ENCODE assay signal across 27 cellular contexts in the genomic region with DNA sequence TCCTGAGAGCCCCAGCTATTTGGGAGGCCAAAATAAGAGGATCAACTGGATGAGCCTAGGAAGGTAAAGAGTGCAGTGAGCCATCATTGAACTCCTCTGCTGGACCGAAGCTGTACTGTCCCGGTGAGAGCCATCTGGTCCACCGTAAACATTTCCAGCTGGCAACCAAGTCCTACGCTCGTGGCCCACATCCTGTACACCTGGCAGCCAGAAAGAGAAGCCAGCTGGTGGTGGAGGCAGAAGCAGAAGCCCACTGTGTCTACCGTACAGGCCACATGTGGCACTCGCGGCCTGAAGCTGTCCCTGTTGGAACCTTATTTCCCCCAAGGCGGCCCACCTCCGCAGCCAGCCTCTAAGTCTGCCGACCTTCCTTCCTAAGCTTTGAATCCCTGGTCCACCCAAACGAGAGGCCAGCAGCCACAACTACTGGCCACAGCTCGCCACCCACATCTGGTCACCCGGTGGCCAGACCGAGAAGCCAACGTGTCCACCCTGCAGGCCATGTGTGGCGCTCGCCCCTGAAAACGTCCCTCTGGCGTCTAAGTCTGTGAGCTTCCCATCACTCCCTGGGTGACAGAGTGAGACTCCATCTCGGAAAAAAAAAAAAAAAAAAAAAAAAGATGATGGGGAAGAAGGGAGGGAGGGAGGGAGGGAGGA. TPM values are rescaled to one million over a fixed set of nuclear protein-coding genes. Genes with fewer than 3 reads are reported as not detected.
DNase-seq lines count a peak whose midpoint lies in the region; ATAC-seq and TF ChIP-seq lines count a peak whose summit lies in the region.
"Had no signal": no experiment of that assay in that cellular context is flagged by ENCODE, and none has a peak within 500 bp of the region (broad histone marks: within the 10 kb centered on the region; RNA-seq: fewer than 3 reads in every experiment).

No MANE protein-coding gene starts in this region.

- no peaks in the 10 kb centered on the region for H3K36me3 Mint-ChIP-seq in activated naive CD8-positive, alpha-beta T cell treated with anti-CD3 and anti-CD28 coated beads, Interleukin-2, amount 50 U/mL, for 24 hours (ENCODE audit: low read depth)
- H3K36me3 Mint-ChIP-seq: IgD-negative memory B cell, T-cell had no signal

- H3K4me2 ChIP-seq in BLaER1: peak overlapping the region; percentile 24; the same call in 1 of the 2 replicates
- H3K4me2 ChIP-seq in SK-N-SH: no peak overlapping the region
- H3K4me2 ChIP-seq: A549 had no signal

- H3K4me3 ChIP-seq in BLaER1 (no peak overlapping the region), H7 (ENCODE audit: insufficient read depth, low read depth, low read length) (no peak overlapping the region), SK-N-SH (ENCODE audit: low read depth in 2 of 2, low read length in 1 of 2) (no peak overlapping the region), suprapubic skin (no peak overlapping the region)
- H3K4me3 ChIP-seq: A549, dorsolateral prefrontal cortex, HAP-1, lower lobe of right lung, thyroid gland had no signal

- H3K27me3 Mint-ChIP-seq in activated naive CD8-positive, alpha-beta T cell treated with anti-CD3 and anti-CD28 coated beads, Interleukin-2, amount 50 U/mL, for 24 hours: peaks cover 7% of the 10 kb centered on the region

- no peak overlapping the region for H3K27ac Mint-ChIP-seq in activated naive CD8-positive, alpha-beta T cell treated with anti-CD3 and anti-CD28 coated beads, Interleukin-2, amount 50 U/mL, for 24 hours
- H3K27ac Mint-ChIP-seq: IgD-negative memory B cell, T-cell had no signal

- CTCF ChIA-PET in SK-N-SH (lab: Yijun Ruan, JAX): interaction anchor here (0.7 to 0.8 kb wide), 2 partner anchors 13 to 17 kb away, joined by 3 read pairs; no protein-coding TSS in a partner anchor

- H3K27me3 ChIP-seq in BLaER1: peaks cover 7% of the 10 kb centered on the region; the same call in 1 of the 2 replicates
- H3K27me3 ChIP-seq in H7 (ENCODE audit: control insufficient read depth, insufficient read depth, low read length): no peaks in the 10 kb centered on the region
- no peaks in the 10 kb centered on the region for H3K27me3 ChIP-seq in SK-N-SH (ENCODE audit: insufficient read depth)
- no peaks in the 10 kb centered on the region for H3K27me3 ChIP-seq in suprapubic skin
- H3K27me3 ChIP-seq: thyroid gland had no signal

- intact Hi-C loops in left colon (cut with DNase I, micrococcal nuclease): no loop called here

- TF ChIP-seq EP300 in SK-N-SH (IDR thresholded peaks at IDR 0.05; ENCODE audit: borderline replicate concordance in 1 of 2, low read depth in 1 of 2, low read length in 1 of 2) (no peak), suprapubic skin (IDR thresholded peaks at IDR 0.05) (no peak)

- no peaks in the 10 kb centered on the region for H3K9me2 ChIP-seq in SK-N-SH

- H2AFZ ChIP-seq in SK-N-SH (ENCODE audit: low read depth): no peak overlapping the region

- H4K20me1 ChIP-seq in BLaER1: no peaks in the 10 kb centered on the region
- H4K20me1 ChIP-seq in SK-N-SH (ENCODE audit: insufficient read depth): no peaks in the 10 kb centered on the region

- H3K4me1 ChIP-seq in BLaER1 (peaks cover 16% of the 10 kb centered on the region; the same call in 1 of the 2 replicates), SK-N-SH (ENCODE audit: control insufficient read depth in 1 of 2, insufficient read depth in 2 of 2, low read depth in 1 of 2, low read length in 1 of 2) (no peaks in the 10 kb centered on the region; a peak in 1 of 4 replicates), suprapubic skin (no peaks in the 10 kb centered on the region)
- H3K4me1 ChIP-seq: A549, lower lobe of right lung, thyroid gland had no signal

- no peak overlapping the region for H3K27ac ChIP-seq in BLaER1
- H3K27ac ChIP-seq in SK-N-SH (ENCODE audit: low read depth in 2 of 2, low read length in 1 of 2): no peak overlapping the region
- no peak overlapping the region for H3K27ac ChIP-seq in suprapubic skin
- H3K27ac ChIP-seq: A549, dorsolateral prefrontal cortex, lower lobe of right lung, thyroid gland had no signal

- H3K79me2 ChIP-seq in SK-N-SH (ENCODE audit: insufficient read depth): no peaks in the 10 kb centered on the region

- no peak for TF ChIP-seq POLR2A in suprapubic skin (IDR thresholded peaks at IDR 0.05)

- 72% methylated on average over 20 of the region's 21 CpGs for WGBS in SK-N-SH (ENCODE audit: low lambda C conversion rate)
- 72% methylated on average over 18 of the region's 21 CpGs for WGBS in suprapubic skin

- H3K9me3 ChIP-seq in BLaER1: peaks cover 29% of the 10 kb centered on the region
- H3K9me3 ChIP-seq in SK-N-SH: no peaks in the 10 kb centered on the region
- no peaks in the 10 kb centered on the region for H3K9me3 ChIP-seq in suprapubic skin
- H3K9me3 ChIP-seq: HAP-1, lower lobe of right lung, thyroid gland had no signal

- H3K4me3 Mint-ChIP-seq in activated naive CD8-positive, alpha-beta T cell treated with anti-CD3 and anti-CD28 coated beads, Interleukin-2, amount 50 U/mL, for 24 hours: no peak overlapping the region
- H3K4me3 Mint-ChIP-seq: activated T-cell treated with anti-CD3 and anti-CD28 coated beads, Interleukin-2, amount 50 U/mL, for 4 hours; IgD-negative memory B cell; T-cell had no signal

- no peaks in the 10 kb centered on the region for H3F3A ChIP-seq in SK-N-SH (replicated peaks; ENCODE audit: insufficient read depth)

- H3K4me1 Mint-ChIP-seq in activated naive CD8-positive, alpha-beta T cell treated with anti-CD3 and anti-CD28 coated beads, Interleukin-2, amount 50 U/mL, for 24 hours: peaks cover 4% of the 10 kb centered on the region

- peaks cover 5% of the 10 kb centered on the region for H3K9me3 Mint-ChIP-seq in activated naive CD8-positive, alpha-beta T cell treated with anti-CD3 and anti-CD28 coated beads, Interleukin-2, amount 50 U/mL, for 24 hours
- H3K9me3 Mint-ChIP-seq: activated T-cell treated with anti-CD3 and anti-CD28 coated beads, Interleukin-2, amount 50 U/mL, for 4 hours; T-cell had no signal

- POLR2A ChIA-PET in SK-N-SH (lab: Yijun Ruan, JAX): interaction anchor here (0.7 to 1.1 kb wide), 2 partner anchors 14 to 292 kb away, joined by 3 read pairs; partner anchors contain the start of gene ZNF91

- no peak for TF ChIP-seq CTCF in SK-N-SH (IDR thresholded peaks at IDR 0.05)
- no peak for TF ChIP-seq CTCF in suprapubic skin (IDR thresholded peaks at IDR 0.05)

- peak; percentile 11 for DNase-seq in H7
- DNase-seq in SK-N-SH: peak; percentile 32
- DNase-seq in left colon: peak; percentile 50 to 51
- no peak for DNase-seq in NCI-H526 treated with DMSO at 0.1 percent for 48 hours (lab: John Stamatoyannopoulos, UW)
- DNase-seq in activated naive CD8-positive, alpha-beta T cell treated with anti-CD3 and anti-CD28 coated beads, Interleukin-2, amount 50 U/mL, for 24 hours: no peak
- no peak for DNase-seq in suprapubic skin (ENCODE audit: low spot score in 2 of 2)
- DNase-seq: activated CD4-positive, CD25-positive, alpha-beta regulatory T cell treated with anti-CD3 and anti-CD28 coated beads, Interleukin-2, amount 50 U/mL, for 72 hours; activated naive CD4-positive, alpha-beta T cell; activated T-cell treated with anti-CD3 and anti-CD28 coated beads, Interleukin-2, amount 50 U/mL, for 4 hours; foreskin fibroblast; hypothalamus; lower lobe of right lung; NCI-H1105 treated with DMSO at 0.1 percent for 48 hours; NCI-H2107; NCI-H510A treated with DMSO at 0.1 percent for 48 hours; occipital lobe; Right ventricle myocardium superior; stimulated activated CD4-positive, alpha-beta T cell treated with anti-CD3 and anti-CD28 coated beads, Interleukin-2, amount 100 ng/mL, for 48 hours; stimulated activated naive CD8-positive, alpha-beta T cell treated with anti-CD3 and anti-CD28 coated beads, Interleukin-15, Interleukin-2, amounts not matched to agents 100 U/mL and 50 U/mL, for 24 hours; T-cell; thyroid gland had no signal

- H3K36me3 ChIP-seq in BLaER1: peaks cover 36% of the 10 kb centered on the region
- peaks cover 3% of the 10 kb centered on the region for H3K36me3 ChIP-seq in H7 (replicated peaks; ENCODE audit: control insufficient read depth, insufficient read depth, low read length)
- no peaks in the 10 kb centered on the region for H3K36me3 ChIP-seq in SK-N-SH (replicated peaks in 1 of 2; ENCODE audit: control insufficient read depth in 1 of 2, insufficient read depth in 2 of 2, low read length in 1 of 2)
- no peaks in the 10 kb centered on the region for H3K36me3 ChIP-seq in suprapubic skin
- H3K36me3 ChIP-seq: lower lobe of right lung, thyroid gland had no signal

- ATAC-seq in left colon (peak; percentile 56), GM19035 (IDR thresholded peaks at IDR 0.05; ENCODE audit: unreplicated experiment) (no peak)
- ATAC-seq in activated naive CD8-positive, alpha-beta T cell treated with anti-CD3 and anti-CD28 coated beads, Interleukin-2, amount 50 U/mL, for 24 hours: no peak
- ATAC-seq: A549; activated T-cell treated with anti-CD3 and anti-CD28 coated beads, Interleukin-2, amount 50 U/mL, for 4 hours; lower lobe of right lung; stimulated activated naive CD8-positive, alpha-beta T cell treated with anti-CD3 and anti-CD28 coated beads, Interleukin-15, Interleukin-2, amounts not matched to agents 100 U/mL and 50 U/mL, for 24 hours; T-cell had no signal

- H3K9ac ChIP-seq in BLaER1: no peak overlapping the region
- H3K9ac ChIP-seq in SK-N-SH: no peak overlapping the region

- no peak for TF ChIP-seq RAD21 in SK-N-SH (IDR thresholded peaks at IDR 0.05; ENCODE audit: low read length)

TF ChIP-seq in SK-N-SH, 30 proteins besides CTCF, POLR2A, EP300 and RAD21 (continues in another document):
- TF ChIP-seq GABPA (IDR thresholded peaks at IDR 0.05; ENCODE audit: low read depth) (no peak), RFX5 (IDR thresholded peaks at IDR 0.05; ENCODE audit: low read length) (no peak), FOXJ3 (CRISPR knock-in tag; IDR thresholded peaks at IDR 0.05) (no peak)

RNA-seq across cellular contexts. Expression of gene ZNF91, which starts 14.2 kb away (rescaled TPM):
- total RNA-seq in H7 (2014; rRNA removed; shearing (Covaris generic)): 18.2 and 27.7 TPM in 2 replicates
- polyA plus RNA-seq in SK-N-SH (2012; rRNA removed): 11.8 and 13.1 TPM in 2 replicates
- 10.4 and 11.8 TPM in 2 replicates for polyA plus RNA-seq in SK-N-SH (2012; cell fraction: cytosol; rRNA removed)
- polyA plus RNA-seq in SK-N-SH (2012; cell fraction: nucleus; rRNA removed): 42.9 and 45.5 TPM in 2 replicates
- total RNA-seq in left colon (10 to 100 TPM; 87.4 to 90.8 TPM), suprapubic skin (100 to 1,000 TPM in 2 of 4 donors, 10 to 100 TPM in 2; 50.2 to 180 (median 92.3) TPM)

Comparison
In these comparisons a context has a peak if more than half of its experiments do, and no peak if none do; other contexts are left out.
1. DNase-seq: peak in H7 (single experiment), SK-N-SH (single experiment) and left colon (2 of 2); none in NCI-H526 treated with DMSO at 0.1 percent for 48 hours (single experiment), activated naive CD8-positive, alpha-beta T cell treated with anti-CD3 and anti-CD28 coated beads, Interleukin-2, amount 50 U/mL, for 24 hours (single experiment) and suprapubic skin (0 of 2).